20 cellular contexts compared by ENCODE assay signal in the genomic region with DNA sequence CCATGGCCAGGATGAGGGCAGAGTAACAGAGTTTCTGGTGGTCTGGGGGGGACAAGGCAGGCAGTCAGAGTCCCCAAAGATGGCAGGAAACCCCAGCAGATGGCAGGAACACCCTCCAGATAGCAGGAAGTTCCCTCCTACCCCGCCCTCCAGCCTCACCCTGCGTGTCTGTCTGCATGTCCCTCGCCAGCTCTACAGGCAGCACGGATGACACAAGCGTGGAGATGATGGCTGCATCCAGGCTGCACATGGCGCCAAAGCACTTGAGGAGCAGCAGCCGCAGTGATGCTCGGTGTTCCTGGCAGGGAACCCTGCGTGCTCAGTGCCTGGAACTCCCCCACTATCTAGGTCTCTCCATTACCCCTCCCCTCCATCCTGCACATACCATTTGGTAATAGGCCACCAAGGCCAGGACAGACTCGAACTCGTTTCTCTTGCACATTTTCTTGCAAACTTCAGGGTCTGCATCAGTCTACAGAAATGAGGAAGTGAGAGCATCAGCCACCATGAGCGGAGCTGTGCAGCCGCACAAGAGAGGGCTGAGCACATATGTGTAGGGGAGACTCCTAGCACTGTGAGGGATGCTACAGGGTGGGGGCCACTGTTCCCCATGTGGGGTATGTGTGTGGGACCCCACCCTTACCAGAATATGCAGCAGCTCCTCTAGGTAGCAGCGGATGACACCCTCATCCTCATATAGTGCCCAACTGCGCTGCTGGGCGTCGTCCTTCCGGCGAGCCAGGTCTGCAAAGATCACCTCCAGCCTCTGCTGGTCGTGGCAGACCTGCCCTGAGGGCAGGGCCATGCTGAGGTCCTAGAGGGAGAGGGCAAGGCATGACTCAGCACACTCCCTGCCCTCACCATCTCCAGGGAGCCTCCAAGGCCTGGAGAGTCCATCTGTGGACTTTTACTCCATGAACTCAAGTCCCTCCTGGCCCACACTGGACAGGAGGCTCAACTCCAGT. TPM values are rescaled to one million over a fixed set of nuclear protein-coding genes. Genes with fewer than 3 reads are reported as not detected.
DNase-seq lines count a peak whose midpoint lies in the region; ATAC-seq, FAIRE-seq and TF ChIP-seq lines count a peak whose summit lies in the region.
"Had no signal": no experiment of that assay in that cellular context is flagged by ENCODE, and none has a peak within 500 bp of the region (broad histone marks: within the 10 kb centered on the region; RNA-seq: fewer than 3 reads in every experiment).

No MANE protein-coding gene starts in this region.

- intact Hi-C loops in OCI-LY7 (cut with micrococcal nuclease; ENCODE audit: unreplicated experiment) = no loop called here
- intact Hi-C loops in naive thymus-derived CD4-positive, alpha-beta T cell (cut with micrococcal nuclease) = loop anchor here (10.0 kb wide), 3 partner anchors 215 to 795 kb away; a partner anchor contains a TSS

- H3K4me1 ChIP-seq in OCI-LY7 (ENCODE audit: insufficient read depth, low read length, poor library complexity, severe bottlenecking) = peaks cover 29% of the 10 kb centered on the region
- H3K4me1 ChIP-seq in naive thymus-derived CD4-positive, alpha-beta T cell (ENCODE audit: control insufficient read depth in 2 of 2, insufficient read depth in 2 of 2, low read length in 2 of 2) = peaks cover 3 to 15% of the 10 kb centered on the region in 2 donors

- H3K27me3 Mint-ChIP-seq in naive thymus-derived CD4-positive, alpha-beta T cell = no peaks in the 10 kb centered on the region
- H3K27me3 Mint-ChIP-seq: type B pancreatic cell had no signal

- no peak overlapping the region for H3K4me3 ChIP-seq in OCI-LY7 (ENCODE audit: low read depth, low read length, poor library complexity, severe bottlenecking)
- H3K4me3 ChIP-seq in naive thymus-derived CD4-positive, alpha-beta T cell (ENCODE audit: low read length) = no peak overlapping the region
- H3K4me3 ChIP-seq: BLaER1 treated with 17β-estradiol and CSF1 and Interleukin-3, amounts not matched to agents 10 nM and 100 nM; smooth muscle cell had no signal

- peak; percentile 64 for DNase-seq in OCI-LY7 (ENCODE audit: low spot score)
- DNase-seq in naive thymus-derived CD4-positive, alpha-beta T cell = no peak
- no peak for DNase-seq in H54 (ENCODE audit: insufficient read length, low spot score)
- DNase-seq: activated effector memory CD4-positive, alpha-beta T cell treated with Interleukin-2 at 50 U/mL for 16 hours; DMS53; GOT3; NCI-H2029 had no signal

- no peaks in the 10 kb centered on the region for H3K9me3 ChIP-seq in OCI-LY7 (ENCODE audit: low read length)
- H3K9me3 ChIP-seq in naive thymus-derived CD4-positive, alpha-beta T cell (ENCODE audit: control insufficient read depth in 2 of 3, low read length in 3 of 3) = no peaks in the 10 kb centered on the region
- H3K9me3 ChIP-seq: BLaER1 treated with 17β-estradiol and CSF1 and Interleukin-3, amounts not matched to agents 10 nM and 100 nM had no signal

- peaks cover 57% of the 10 kb centered on the region for H3K36me3 ChIP-seq in OCI-LY7 (ENCODE audit: insufficient read depth, low read length)
- H3K36me3 ChIP-seq in naive thymus-derived CD4-positive, alpha-beta T cell (ENCODE audit: control insufficient read depth in 2 of 3, insufficient read depth in 3 of 3, low read length in 3 of 3) = peaks cover 7 to 53% (median 10%) of the 10 kb centered on the region in 3 experiments

- TF ChIP-seq POLR2A in H54 (IDR thresholded peaks at IDR 0.05; ENCODE audit: low read depth, low read length) = no peak

- H3K9me3 Mint-ChIP-seq in naive thymus-derived CD4-positive, alpha-beta T cell = no peaks in the 10 kb centered on the region
- H3K9me3 Mint-ChIP-seq: stimulated activated effector memory CD8-positive, alpha-beta T cell treated with anti-CD3 and anti-CD28 coated beads, Interleukin-12 subunit alpha, Interleukin-12 subunit beta, amount 100 ng/mL, for 72 hours; type B pancreatic cell had no signal

- no TSS peak for BruUV-seq in OCI-LY7 (replicated peaks; lab: Mats Ljungman, UMichigan)

- H3K27ac ChIP-seq in OCI-LY7 (ENCODE audit: low read depth, low read length, poor library complexity, severe bottlenecking) = no peak overlapping the region
- H3K27ac ChIP-seq in naive thymus-derived CD4-positive, alpha-beta T cell (ENCODE audit: low read depth, low read length) = no peak overlapping the region
- H3K27ac ChIP-seq: BLaER1 treated with 17β-estradiol and CSF1 and Interleukin-3, amounts not matched to agents 10 nM and 100 nM had no signal

- CTCF ChIA-PET in OCI-LY7 (lab: Charles Lee; ENCODE audit: unreplicated experiment) = no interaction called here
- CTCF ChIA-PET in naive thymus-derived CD4-positive, alpha-beta T cell (lab: Charles Lee) = no interaction called here

- H3K27me3 ChIP-seq in naive thymus-derived CD4-positive, alpha-beta T cell (ENCODE audit: control insufficient read depth in 2 of 2, insufficient read depth in 2 of 2, low read length in 2 of 2) = no peaks in the 10 kb centered on the region
- H3K27me3 ChIP-seq: BLaER1 treated with 17β-estradiol and CSF1 and Interleukin-3, amounts not matched to agents 10 nM and 100 nM had no signal

- no peak overlapping the region for H3K4me3 Mint-ChIP-seq in naive thymus-derived CD4-positive, alpha-beta T cell
- H3K4me3 Mint-ChIP-seq: stimulated activated effector memory CD8-positive, alpha-beta T cell treated with anti-CD3 and anti-CD28 coated beads, Interleukin-12 subunit alpha, Interleukin-12 subunit beta, amount 100 ng/mL, for 72 hours; type B pancreatic cell had no signal

- no peak overlapping the region for H3K27ac Mint-ChIP-seq in naive thymus-derived CD4-positive, alpha-beta T cell
- H3K27ac Mint-ChIP-seq: type B pancreatic cell had no signal

- no peaks in the 10 kb centered on the region for H4K20me1 ChIP-seq in OCI-LY7 (ENCODE audit: insufficient read depth, low read length)

- H3K79me2 ChIP-seq in OCI-LY7 (ENCODE audit: insufficient read depth, low read depth, low read length) = peaks cover 6% of the 10 kb centered on the region; the same call in 1 of the 2 replicates

- POLR2A ChIA-PET in OCI-LY7 (lab: Charles Lee) = no interaction called here
- POLR2A ChIA-PET in naive thymus-derived CD4-positive, alpha-beta T cell (lab: Charles Lee) = no interaction called here

- ATAC-seq in HG02759 (IDR thresholded peaks at IDR 0.05; ENCODE audit: unreplicated experiment) = peak; percentile 42
- peak; percentile 46 for ATAC-seq in naive thymus-derived CD4-positive, alpha-beta T cell
- ATAC-seq in GM19455 (IDR thresholded peaks at IDR 0.05; ENCODE audit: unreplicated experiment) = no peak
- ATAC-seq in HG03175 (IDR thresholded peaks at IDR 0.05; ENCODE audit: unreplicated experiment) = no peak
- ATAC-seq: left lobe of liver; stimulated activated effector memory CD8-positive, alpha-beta T cell treated with anti-CD3 and anti-CD28 coated beads, Interleukin-12 subunit alpha, Interleukin-12 subunit beta, amount 100 ng/mL, for 72 hours had no signal

- H3K4me1 Mint-ChIP-seq in naive thymus-derived CD4-positive, alpha-beta T cell = peaks cover 23 to 42% (median 33%) of the 10 kb centered on the region in 7 donors

- TF ChIP-seq CTCF in OCI-LY7 (conservative IDR thresholded peaks at IDR 0.05; ENCODE audit: low read length) = no peak

- H3K9me2 ChIP-seq in OCI-LY7 (ENCODE audit: insufficient read depth, low read length) = no peaks in the 10 kb centered on the region

- no peak for FAIRE-seq in H54 (lab: Jason Lieb, UNC)
- FAIRE-seq: endometrium had no signal

- H2AFZ ChIP-seq in OCI-LY7 (ENCODE audit: low read length) = no peak overlapping the region

- H3K4me2 ChIP-seq in OCI-LY7 (ENCODE audit: low read length) = no peak overlapping the region
- H3K4me2 ChIP-seq: smooth muscle cell had no signal

- peaks cover 8 to 25% (median 17%) of the 10 kb centered on the region in 5 donors for H3K36me3 Mint-ChIP-seq in naive thymus-derived CD4-positive, alpha-beta T cell

RNA-seq across cellular contexts. Expression of a gene that starts 6.0 kb away (rescaled TPM):
- total RNA-seq in OCI-LY7 (2014; rRNA removed; shearing (Covaris generic)) = 34.8 and 42.1 TPM in 2 replicates
- 33.9 and 39.9 TPM in 2 replicates for total RNA-seq in OCI-LY7 (2022)
- total RNA-seq in naive thymus-derived CD4-positive, alpha-beta T cell = 10 to 100 TPM; 13.7 to 42.1 (median 20.3) TPM
- 10 to 100 TPM in 1 of 2 donors, 1 to 10 TPM in 1; 8.6 to 21.9 TPM for polyA plus RNA-seq in naive thymus-derived CD4-positive, alpha-beta T cell

RNA-seq across cellular contexts. Expression of a gene that starts 17.0 kb away (rescaled TPM):
- 2.3 and 3.0 TPM in 2 replicates for total RNA-seq in OCI-LY7 (2014; rRNA removed; shearing (Covaris generic))
- 8.4 and 9.1 TPM in 2 replicates for total RNA-seq in OCI-LY7 (2022)
- 1 to 10 TPM; 2.9 to 8.7 (median 4.2) TPM for total RNA-seq in naive thymus-derived CD4-positive, alpha-beta T cell
- polyA plus RNA-seq in naive thymus-derived CD4-positive, alpha-beta T cell = under 1 TPM; 0.17 to 0.69 TPM

RNA-seq across cellular contexts. Expression of a gene that starts 37.3 kb away (rescaled TPM):
- total RNA-seq in OCI-LY7 (2014; rRNA removed; shearing (Covaris generic)) = 63.4 and 77.0 TPM in 2 replicates
- total RNA-seq in OCI-LY7 (2022) = 92.7 and 96.9 TPM in 2 replicates
- total RNA-seq in naive thymus-derived CD4-positive, alpha-beta T cell = 10 to 100 TPM; 72.0 to 94.3 (median 85.9) TPM
- polyA plus RNA-seq in naive thymus-derived CD4-positive, alpha-beta T cell = 10 to 100 TPM; 43.0 to 50.0 TPM

RNA-seq across cellular contexts. Expression of a gene that starts 44.4 kb away (rescaled TPM):
- total RNA-seq in OCI-LY7 (2014; rRNA removed; shearing (Covaris generic)) = 28.4 and 42.1 TPM in 2 replicates
- total RNA-seq in OCI-LY7 (2022) = 37.2 and 47.3 TPM in 2 replicates
- 10 to 100 TPM; 15.1 to 37.6 (median 31.2) TPM for total RNA-seq in naive thymus-derived CD4-positive, alpha-beta T cell
- 1 to 10 TPM; 3.5 to 3.7 TPM for polyA plus RNA-seq in naive thymus-derived CD4-positive, alpha-beta T cell

RNA-seq across cellular contexts. Expression of a gene that starts 58.1 kb away (rescaled TPM):
- total RNA-seq in OCI-LY7 (2014; rRNA removed; shearing (Covaris generic)) = not detected in 2 replicates
- 1.6 TPM in 1 of 2 replicates, not detected in the other for total RNA-seq in OCI-LY7 (2022)
- total RNA-seq in naive thymus-derived CD4-positive, alpha-beta T cell = not detected
- not detected for polyA plus RNA-seq in naive thymus-derived CD4-positive, alpha-beta T cell
- total RNA-seq: activated CD8-positive, alpha-beta memory T cell treated with anti-CD3 and anti-CD28 coated beads for 36 hours; fibroblast of villous mesenchyme; left lobe of liver; myocyte; NCI-H460; smooth muscle cell had no signal

Comparison
In these comparisons a context has a peak if more than half of its experiments do, and no peak if none do; other contexts are left out.
1. ATAC-seq: peak in HG02759 (single experiment) and naive thymus-derived CD4-positive, alpha-beta T cell (single experiment); none in GM19455 (single experiment) and HG03175 (single experiment).